Comparison of ENCODE assay signal across 8 cellular contexts in the genomic region with DNA sequence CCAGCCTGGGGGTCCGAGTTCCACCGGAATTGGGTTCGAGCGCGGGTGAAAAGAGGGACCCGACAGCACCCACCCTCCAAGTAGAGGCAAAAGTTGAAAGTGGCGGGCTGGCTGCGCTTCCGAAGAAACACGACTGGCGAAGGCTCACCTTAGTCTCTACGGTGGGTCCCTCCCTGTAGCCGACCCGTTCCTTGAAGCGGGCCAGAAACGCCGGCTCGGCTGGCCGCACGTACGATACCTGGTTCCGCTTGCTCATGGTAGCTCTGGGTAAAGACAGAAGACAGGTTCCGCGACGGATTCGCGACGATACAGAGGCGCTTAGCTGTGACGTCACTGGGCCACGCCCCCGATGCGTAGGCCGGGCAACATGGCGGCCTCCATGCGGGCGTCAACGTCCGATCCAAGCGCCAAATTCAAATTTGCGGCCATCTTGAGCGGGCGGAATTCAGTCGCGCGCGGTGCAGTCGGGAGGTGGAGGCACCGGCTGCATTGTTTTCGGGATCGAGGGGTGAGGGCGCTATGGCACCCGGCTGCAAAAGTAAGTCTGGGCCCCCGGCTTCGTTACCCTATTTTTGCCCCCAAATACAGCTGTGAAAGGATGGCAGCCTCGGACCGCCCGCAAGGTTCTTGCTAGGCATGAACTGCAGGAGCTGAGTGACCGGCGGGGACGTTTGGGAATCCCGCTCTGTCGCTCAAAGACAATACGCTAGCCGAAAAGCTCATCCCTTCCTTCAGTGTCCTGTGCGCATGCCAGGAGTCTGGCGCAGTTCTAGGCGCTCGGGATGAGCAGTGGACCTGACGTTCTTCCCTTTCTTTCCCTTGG. TPM values are rescaled to one million over a fixed set of nuclear protein-coding genes. Genes with fewer than 3 reads are reported as not detected.
A peak's percentile ranks its signal among the peaks of the same experiment; 100 is the strongest.
DNase-seq lines count a peak whose midpoint lies in the region; ATAC-seq and TF ChIP-seq lines count a peak whose summit lies in the region.

KIAA1143 (minus strand) TSS at position 273 of the 823 bp plus-strand sequence; CDS start at position 256, 17 bp downstream.
KIF15 (plus strand) TSS at position 448 of the 823 bp plus-strand sequence; CDS start at position 520, 72 bp downstream.

- H3K9ac ChIP-seq in liver (ENCODE audit: low read depth in 1 of 2, low read length in 2 of 2), result peak within 1 kb of the TSS; percentile 71 to 82

- peak; percentile 76 for DNase-seq in NCI-H748 treated with DMSO at 0.1 percent for 48 hours (lab: John Stamatoyannopoulos, UW)
- peak; percentile 98 for DNase-seq in activated CD4-positive, alpha-beta T cell treated with anti-CD3 and anti-CD28 coated beads, Interleukin-2, amount 50 U/mL, for 4 hours
- peak; percentile 92 to 97 for DNase-seq in dermis microvascular lymphatic vessel endothelial cell (ENCODE audit: low read depth in 2 of 2)
- DNase-seq in stimulated activated CD4-positive, alpha-beta T cell treated with anti-CD3 and anti-CD28 coated beads, Interleukin-4, amount 100 ng/mL, for 24 hours, result peak; percentile 99

- peak; percentile 23 to 29 for TF ChIP-seq RAD21 in liver (IDR thresholded peaks at IDR 0.05)

- peaks cover 0 to 11% (median 0%) of the 10 kb centered on the region in 4 donors for H3K36me3 ChIP-seq in liver (ENCODE audit: control insufficient read depth in 4 of 4, insufficient read depth in 3 of 4, low read depth in 1 of 4, low read length in 3 of 4)

- H3K9me3 ChIP-seq in liver (ENCODE audit: control insufficient read depth in 4 of 4, low read length in 3 of 4), result peaks cover 4 to 10% (median 8%) of the 10 kb centered on the region in 4 donors

- H3K4me1 ChIP-seq in liver (ENCODE audit: control insufficient read depth in 4 of 4, insufficient read depth in 4 of 4, low read length in 3 of 4), result peaks cover 3 to 13% (median 8%) of the 10 kb centered on the region in 4 donors

- ATAC-seq in GM19395 (IDR thresholded peaks at IDR 0.05; ENCODE audit: unreplicated experiment) (peak; percentile 92), HG03565 (IDR thresholded peaks at IDR 0.05; ENCODE audit: unreplicated experiment) (peak; percentile 92)

- peaks cover 0 to 3% (median 0%) of the 10 kb centered on the region in 4 donors for H3K27me3 ChIP-seq in liver (ENCODE audit: control insufficient read depth in 4 of 4, insufficient read depth in 4 of 4, low read length in 3 of 4)

- peak within 1 kb of the TSS; percentile 68 to 90 (median 72) for H3K4me3 ChIP-seq in liver (ENCODE audit: low read depth in 1 of 3, low read length in 3 of 3)

- TF ChIP-seq CTCF in C4-2B (conservative IDR thresholded peaks at IDR 0.05) (peak; percentile 7; the same call in 1 of the 2 replicates), liver (IDR thresholded peaks at IDR 0.05; ENCODE audit: low read depth, low read length, missing input control) (no peak)

- 5% methylated on average over 70 of the region's 70 CpGs for WGBS in liver

- H3K27ac ChIP-seq in C4-2B (peak within 1 kb of the TSS; percentile 82), liver (ENCODE audit: low read depth in 1 of 2, low read length in 2 of 2) (peak within 1 kb of the TSS; percentile 59 to 67)

TF ChIP-seq in liver, 16 proteins besides CTCF, POLR2A, EP300 and RAD21:
- TF ChIP-seq, protein P1, sequence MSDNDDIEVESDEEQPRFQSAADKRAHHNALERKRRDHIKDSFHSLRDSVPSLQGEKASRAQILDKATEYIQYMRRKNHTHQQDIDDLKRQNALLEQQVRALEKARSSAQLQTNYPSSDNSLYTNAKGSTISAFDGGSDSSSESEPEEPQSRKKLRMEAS (IDR thresholded peaks at IDR 0.05), result peak; percentile 63
- no peak for TF ChIP-seq RXRA (IDR thresholded peaks at IDR 0.05)
- no peak for TF ChIP-seq FOXA1 (IDR thresholded peaks at IDR 0.05)
- TF ChIP-seq EGR1 (IDR thresholded peaks at IDR 0.05; ENCODE audit: low read depth in 2 of 2), result peak in 1 of 2 donors; percentile 44
- TF ChIP-seq, protein P2, sequence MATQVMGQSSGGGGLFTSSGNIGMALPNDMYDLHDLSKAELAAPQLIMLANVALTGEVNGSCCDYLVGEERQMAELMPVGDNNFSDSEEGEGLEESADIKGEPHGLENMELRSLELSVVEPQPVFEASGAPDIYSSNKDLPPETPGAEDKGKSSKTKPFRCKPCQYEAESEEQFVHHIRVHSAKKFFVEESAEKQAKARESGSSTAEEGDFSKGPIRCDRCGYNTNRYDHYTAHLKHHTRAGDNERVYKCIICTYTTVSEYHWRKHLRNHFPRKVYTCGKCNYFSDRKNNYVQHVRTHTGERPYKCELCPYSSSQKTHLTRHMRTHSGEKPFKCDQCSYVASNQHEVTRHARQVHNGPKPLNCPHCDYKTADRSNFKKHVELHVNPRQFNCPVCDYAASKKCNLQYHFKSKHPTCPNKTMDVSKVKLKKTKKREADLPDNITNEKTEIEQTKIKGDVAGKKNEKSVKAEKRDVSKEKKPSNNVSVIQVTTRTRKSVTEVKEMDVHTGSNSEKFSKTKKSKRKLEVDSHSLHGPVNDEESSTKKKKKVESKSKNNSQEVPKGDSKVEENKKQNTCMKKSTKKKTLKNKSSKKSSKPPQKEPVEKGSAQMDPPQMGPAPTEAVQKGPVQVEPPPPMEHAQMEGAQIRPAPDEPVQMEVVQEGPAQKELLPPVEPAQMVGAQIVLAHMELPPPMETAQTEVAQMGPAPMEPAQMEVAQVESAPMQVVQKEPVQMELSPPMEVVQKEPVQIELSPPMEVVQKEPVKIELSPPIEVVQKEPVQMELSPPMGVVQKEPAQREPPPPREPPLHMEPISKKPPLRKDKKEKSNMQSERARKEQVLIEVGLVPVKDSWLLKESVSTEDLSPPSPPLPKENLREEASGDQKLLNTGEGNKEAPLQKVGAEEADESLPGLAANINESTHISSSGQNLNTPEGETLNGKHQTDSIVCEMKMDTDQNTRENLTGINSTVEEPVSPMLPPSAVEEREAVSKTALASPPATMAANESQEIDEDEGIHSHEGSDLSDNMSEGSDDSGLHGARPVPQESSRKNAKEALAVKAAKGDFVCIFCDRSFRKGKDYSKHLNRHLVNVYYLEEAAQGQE (IDR thresholded peaks at IDR 0.05), result no peak
- TF ChIP-seq HNF4G (IDR thresholded peaks at IDR 0.05), result no peak
- no peak for TF ChIP-seq HNF4A (conservative IDR thresholded peaks at IDR 0.05)
- no peak for TF ChIP-seq ZBTB33 (IDR thresholded peaks at IDR 0.05)
- peak; percentile 26 for TF ChIP-seq TAF1 (conservative IDR thresholded peaks at IDR 0.05)
- no peak for TF ChIP-seq FOXA2 (IDR thresholded peaks at IDR 0.05)
- peak in 1 of 2 donors; percentile 83 for TF ChIP-seq GABPA (IDR thresholded peaks at IDR 0.05 in 1 of 2, conservative IDR thresholded peaks at IDR 0.05 in 1 of 2)
- TF ChIP-seq SP1 (IDR thresholded peaks at IDR 0.05), result peak; percentile 75
- no peak for TF ChIP-seq JUND (IDR thresholded peaks at IDR 0.05)
- peak; percentile 100 for TF ChIP-seq YY1 (IDR thresholded peaks at IDR 0.05)
- TF ChIP-seq ATF3 (IDR thresholded peaks at IDR 0.05), result no peak
- TF ChIP-seq NR2F2 (IDR thresholded peaks at IDR 0.05), result no peak

RNA-seq across cellular contexts. Expression of gene KIAA1143, which starts in this region (rescaled TPM):
- total RNA-seq in dermis microvascular lymphatic vessel endothelial cell, result 14.5 and 15.4 TPM in 2 replicates
- 10 to 100 TPM in 1 of 2 donors, 1 to 10 TPM in 1; 10.0 to 10.3 TPM for total RNA-seq in liver
- polyA plus RNA-seq in liver, result 1 to 10 TPM; 3.9 to 4.5 TPM

RNA-seq across cellular contexts. Expression of gene KIF15, which starts in this region (rescaled TPM):
- total RNA-seq in dermis microvascular lymphatic vessel endothelial cell, result 2.9 and 8.3 TPM in 2 replicates
- 10 to 100 TPM in 1 of 2 donors, under 1 TPM in 1; under 0.01 to 15.9 TPM for total RNA-seq in liver
- under 1 TPM; 0.15 to 0.33 TPM for polyA plus RNA-seq in liver

Comparison
In these comparisons a context has a peak if more than half of its experiments do, and no peak if none do; other contexts are left out.
1. Peak in every context shown above with its lines: DNase-seq, ATAC-seq, H3K4me3 ChIP-seq and H3K27ac ChIP-seq.